Comparison of ENCODE assay signal across 19 cellular contexts in genomic region chr18:58407263-58407648, GRCh38.
"Had no signal": no experiment of that assay in that cellular context is flagged by ENCODE, and none has a peak within 500 bp of the region (broad histone marks: within the 10 kb centered on the region; RNA-seq: fewer than 3 reads in every experiment).

No MANE protein-coding gene starts in this region.

- ATAC-seq: activated CD4-positive, alpha-beta T cell treated with anti-CD3 and anti-CD28 coated beads for 36 hours; activated naive CD4-positive, alpha-beta T cell treated with anti-CD3 and anti-CD28 coated beads, Interleukin-2, amount 50 U/mL, for 72 hours; activated T-cell treated with anti-CD3 and anti-CD28 coated beads, Interleukin-2, amount 50 U/mL, for 4 hours; T-helper 17 cell had no signal

- H3K4me3 ChIP-seq: esophagus muscularis mucosa, skin epidermis, tibial nerve, vagina had no signal

- DNase-seq: activated CD4-positive, alpha-beta memory T cell treated with anti-CD3 and anti-CD28 coated beads, Interleukin-2, amount 10 ng/mL, durations not matched to agents 7 days and 5 days; activated CD4-positive, alpha-beta T cell treated with anti-CD3 and anti-CD28 coated beads for 36 hours; activated effector memory CD4-positive, alpha-beta T cell treated with Interleukin-2 at 50 U/mL for 16 hours; activated T-cell treated with anti-CD3 and anti-CD28 coated beads, Interleukin-2, amount 50 U/mL, for 4 hours; amniotic stem cell; cortex of kidney; effector CD4-positive, alpha-beta T cell; hypothalamus; left cardiac atrium; mammary epithelial cell; stimulated activated CD4-positive, alpha-beta T cell treated with anti-CD3 and anti-CD28 coated beads, Interleukin-4, amount 100 ng/mL, for 24 hours; stimulated activated naive CD4-positive, alpha-beta T cell; substantia nigra; T-helper 17 cell had no signal

- H3K27ac ChIP-seq: esophagus muscularis mucosa, skin epidermis, tibial nerve, vagina had no signal

- H3K36me3 ChIP-seq: esophagus muscularis mucosa, tibial nerve, vagina had no signal

- H3K27me3 ChIP-seq: esophagus muscularis mucosa, tibial nerve, vagina had no signal

- H3K9me3 ChIP-seq: esophagus muscularis mucosa, tibial nerve, vagina had no signal
